18 cellular contexts compared by ENCODE assay signal in the genomic region with DNA sequence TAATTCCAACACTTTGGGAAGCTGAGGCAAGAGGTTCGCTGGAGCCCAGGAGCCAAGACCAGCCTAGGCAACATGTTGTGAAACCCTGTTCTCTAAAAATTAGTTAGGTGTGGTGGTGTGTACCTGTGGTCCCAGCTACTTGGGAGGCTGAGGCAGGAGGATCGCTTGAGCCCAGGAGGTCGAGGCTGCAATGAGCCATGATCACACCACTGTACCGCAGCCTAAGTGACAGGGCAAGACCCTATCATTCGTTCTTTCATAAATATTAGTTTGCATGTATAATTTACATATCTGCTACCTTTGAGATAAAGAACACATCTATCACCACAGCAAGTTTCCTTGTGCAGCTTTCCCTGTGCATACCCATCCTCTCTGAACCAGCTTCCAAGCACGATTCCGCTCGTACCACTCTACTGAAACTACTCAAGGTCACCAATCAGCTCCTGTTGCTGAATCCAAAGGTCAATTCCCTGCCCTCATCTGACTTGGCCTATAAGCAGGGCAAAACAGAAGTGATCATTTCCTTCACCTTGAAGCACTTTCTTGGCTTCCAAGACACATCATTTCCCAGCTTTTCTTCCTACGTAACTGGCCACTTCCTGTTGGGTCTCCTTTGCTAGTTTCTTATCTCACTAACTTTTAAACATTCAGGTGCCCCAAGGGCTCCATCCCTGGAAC. TPM values are rescaled to one million over a fixed set of nuclear protein-coding genes. Genes with fewer than 3 reads are reported as not detected.
DNase-seq lines count a peak whose midpoint lies in the region; ATAC-seq and TF ChIP-seq lines count a peak whose summit lies in the region.
"Had no signal": no experiment of that assay in that cellular context is flagged by ENCODE, and none has a peak within 500 bp of the region (broad histone marks: within the 10 kb centered on the region; RNA-seq: fewer than 3 reads in every experiment).

No MANE protein-coding gene starts in this region.

- no peak for ATAC-seq in activated CD8-positive, alpha-beta memory T cell treated with anti-CD3 and anti-CD28 coated beads, Interleukin-2, amount 10 ng/mL, durations not matched to agents 7 days and 5 days
- no peak for ATAC-seq in T-helper 17 cell
- ATAC-seq in GM19397 (IDR thresholded peaks at IDR 0.05; ENCODE audit: unreplicated experiment), result no peak
- ATAC-seq: esophagus mucosa had no signal

- no peak overlapping the region for H3K27ac Mint-ChIP-seq in activated CD8-positive, alpha-beta memory T cell treated with anti-CD3 and anti-CD28 coated beads, Interleukin-2, amount 10 ng/mL, durations not matched to agents 7 days and 5 days
- H3K27ac Mint-ChIP-seq in T-helper 17 cell (peak overlapping the region; percentile 66), endothelial cell (ENCODE audit: unreplicated experiment) (peak overlapping the region; percentile 12)

- H3K36me3 ChIP-seq in spleen, result peaks cover 0 to 16% (median 3%) of the 10 kb centered on the region in 6 donors
- H3K36me3 ChIP-seq: transverse colon had no signal

- WGBS in spleen, 5 donors, result 67 to 74% (median 72%) methylated on average over 9 of the region's 9 CpGs

- H3K4me3 ChIP-seq in spleen, result no peak overlapping the region
- H3K4me3 ChIP-seq: PC-9, SJSA1, skin epidermis, transverse colon had no signal

- H3K9me3 Mint-ChIP-seq in activated CD8-positive, alpha-beta memory T cell treated with anti-CD3 and anti-CD28 coated beads, Interleukin-2, amount 10 ng/mL, durations not matched to agents 7 days and 5 days (ENCODE audit: low read depth), result no peaks in the 10 kb centered on the region
- no peaks in the 10 kb centered on the region for H3K9me3 Mint-ChIP-seq in endothelial cell (ENCODE audit: unreplicated experiment)

- peaks cover 19 to 94% (median 63%) of the 10 kb centered on the region in 6 donors for H3K4me1 ChIP-seq in spleen
- H3K4me1 ChIP-seq: SJSA1 had no signal

- H3K27ac ChIP-seq in spleen, result peak overlapping the region in 6 of 8 donors; percentile 6 to 60 (median 32)
- H3K27ac ChIP-seq: PC-9, SJSA1, transverse colon had no signal

- H3K36me3 Mint-ChIP-seq in activated CD8-positive, alpha-beta memory T cell treated with anti-CD3 and anti-CD28 coated beads, Interleukin-2, amount 10 ng/mL, durations not matched to agents 7 days and 5 days, result peaks cover 31% of the 10 kb centered on the region
- H3K36me3 Mint-ChIP-seq in T-helper 17 cell (ENCODE audit: low read depth) (peaks cover 8% of the 10 kb centered on the region), endothelial cell (ENCODE audit: low read depth, unreplicated experiment) (peaks cover 4% of the 10 kb centered on the region)

- no peak for TF ChIP-seq POLR2A in spleen (IDR thresholded peaks at IDR 0.05)

- peaks cover 39% of the 10 kb centered on the region for H3K4me1 Mint-ChIP-seq in activated CD8-positive, alpha-beta memory T cell treated with anti-CD3 and anti-CD28 coated beads, Interleukin-2, amount 10 ng/mL, durations not matched to agents 7 days and 5 days
- H3K4me1 Mint-ChIP-seq in T-helper 17 cell, result peaks cover 53% of the 10 kb centered on the region
- H3K4me1 Mint-ChIP-seq in endothelial cell (ENCODE audit: unreplicated experiment), result peaks cover 21% of the 10 kb centered on the region

- intact Hi-C loops in spleen (cut with DNase I; ENCODE audit: low total_unique reads), result no loop called here
- intact Hi-C loops in cardiac septum (cut with DNase I), result no loop called here

- H3K9me3 ChIP-seq in T-helper 17 cell (ENCODE audit: control insufficient read depth, low read length, poor library complexity, severe bottlenecking) (no peaks in the 10 kb centered on the region), spleen (no peaks in the 10 kb centered on the region)
- H3K9me3 ChIP-seq: transverse colon had no signal

- CTCF ChIA-PET in activated CD8-positive, alpha-beta memory T cell treated with anti-CD3 and anti-CD28 coated beads, Interleukin-2, amount 10 ng/mL, durations not matched to agents 7 days and 5 days (lab: Charles Lee), result interaction anchor here (0.7 kb wide), 1 partner anchor 20 kb away, joined by 3 read pairs; no protein-coding TSS in a partner anchor

- no peaks in the 10 kb centered on the region for H3K27me3 Mint-ChIP-seq in activated CD8-positive, alpha-beta memory T cell treated with anti-CD3 and anti-CD28 coated beads, Interleukin-2, amount 10 ng/mL, durations not matched to agents 7 days and 5 days
- H3K27me3 Mint-ChIP-seq in T-helper 17 cell, result no peaks in the 10 kb centered on the region
- H3K27me3 Mint-ChIP-seq in endothelial cell (ENCODE audit: unreplicated experiment), result no peaks in the 10 kb centered on the region

- H3K27me3 ChIP-seq in spleen (replicated peaks in 1 of 7), result no peaks in the 10 kb centered on the region
- H3K27me3 ChIP-seq: SJSA1, transverse colon had no signal

- DNase-seq in activated CD8-positive, alpha-beta memory T cell treated with anti-CD3 and anti-CD28 coated beads for 24 hours, result peak; percentile 28
- DNase-seq in activated CD8-positive, alpha-beta memory T cell treated with anti-CD3 and anti-CD28 coated beads, Interleukin-2, amount 10 ng/mL, durations not matched to agents 7 days and 5 days, result no peak
- DNase-seq in T-helper 17 cell, result no peak
- DNase-seq in endothelial cell (ENCODE audit: low spot score), result no peak
- no peak for DNase-seq in spleen
- DNase-seq in NCI-H748 (lab: John Stamatoyannopoulos, UW; ENCODE audit: unreplicated experiment), result no peak
- DNase-seq in cardiac septum (ENCODE audit: low spot score), result no peak
- DNase-seq: activated CD4-positive, alpha-beta T cell treated with anti-CD3 and anti-CD28 coated beads, Interleukin-2, amount 50 U/mL, for 48 hours; activated effector memory CD4-positive, alpha-beta T cell treated with anti-CD3 and anti-CD28 coated beads, Interleukin-2, amount 50 U/mL, for 16 hours; NCI-H1417 treated with DMSO at 0.1 percent for 48 hours; NCI-H774; PC-9; posterior cingulate gyrus; transverse colon had no signal

- no peak overlapping the region for H3K4me3 Mint-ChIP-seq in activated CD8-positive, alpha-beta memory T cell treated with anti-CD3 and anti-CD28 coated beads, Interleukin-2, amount 10 ng/mL, durations not matched to agents 7 days and 5 days
- H3K4me3 Mint-ChIP-seq in T-helper 17 cell (peak overlapping the region; percentile 19), endothelial cell (ENCODE audit: unreplicated experiment) (no peak overlapping the region)

- TF ChIP-seq CTCF in endothelial cell (IDR thresholded peaks at IDR 0.05; ENCODE audit: unreplicated experiment), result no peak
- TF ChIP-seq CTCF in spleen (IDR thresholded peaks at IDR 0.05 in 8 of 11, conservative IDR thresholded peaks at IDR 0.05 in 3 of 11), result no peak

RNA-seq across cellular contexts. Expression of a gene that starts 49.1 kb away (rescaled TPM):
- 100 to 1,000 TPM; 138 to 179 TPM for total RNA-seq in activated CD8-positive, alpha-beta memory T cell treated with anti-CD3 and anti-CD28 coated beads, Interleukin-2, amount 10 ng/mL, durations not matched to agents 7 days and 5 days
- total RNA-seq in T-helper 17 cell, result 100 to 1,000 TPM; 112 to 117 TPM
- 95.0 TPM for total RNA-seq in endothelial cell (ENCODE audit: unreplicated experiment)
- 100 to 1,000 TPM; 180 to 352 (median 238) TPM for total RNA-seq in spleen
- 100 to 1,000 TPM in 1 of 3 donors, 10 to 100 TPM in 2; 66.8 to 117 (median 85.2) TPM for polyA plus RNA-seq in spleen
- 57.1 TPM for total RNA-seq in cardiac septum
